15 cellular contexts compared by ENCODE assay signal in genomic region chr4:6288871-6289270, GRCh38. TPM values are rescaled to one million over a fixed set of nuclear protein-coding genes. Genes with fewer than 3 reads are reported as not detected.
DNase-seq lines count a peak whose midpoint lies in the region; ATAC-seq and TF ChIP-seq lines count a peak whose summit lies in the region.
"Had no signal": no experiment of that assay in that cellular context is flagged by ENCODE, and none has a peak within 500 bp of the region (broad histone marks: within the 10 kb centered on the region; RNA-seq: fewer than 3 reads in every experiment).

No MANE protein-coding gene starts in this region.

- H2AFZ ChIP-seq in neuronal stem cell (ENCODE audit: low read length) = no peak overlapping the region

- H3K4me1 ChIP-seq in heart left ventricle = peaks cover 0 to 6% (median 0%) of the 10 kb centered on the region in 12 donors
- H3K4me1 ChIP-seq in neuronal stem cell (ENCODE audit: control insufficient read depth in 2 of 2, insufficient read depth in 1 of 2, low read depth in 1 of 2, low read length in 2 of 2) = no peaks in the 10 kb centered on the region
- H3K4me1 ChIP-seq: Caco-2 had no signal

- H3K4ac ChIP-seq in neuronal stem cell (ENCODE audit: low read length) = no peak overlapping the region

- no peak overlapping the region for H3K23ac ChIP-seq in neuronal stem cell (ENCODE audit: low read depth, low read length, poor library complexity)

- no peak overlapping the region for H2BK120ac ChIP-seq in neuronal stem cell (ENCODE audit: low read depth, low read length)

- H3K27ac ChIP-seq in heart left ventricle (no peak overlapping the region), neuronal stem cell (replicated peaks; ENCODE audit: low read length) (no peak overlapping the region)
- H3K27ac ChIP-seq: C4-2B had no signal

- no peaks in the 10 kb centered on the region for H3K9me3 Mint-ChIP-seq in endothelial cell (ENCODE audit: unreplicated experiment)
- H3K9me3 Mint-ChIP-seq: CD4-positive, alpha-beta T cell; H9 had no signal

- H2BK12ac ChIP-seq in neuronal stem cell (ENCODE audit: low read length) = no peak overlapping the region

- peak overlapping the region; percentile 22 for H3K9ac ChIP-seq in neuronal stem cell (ENCODE audit: low read depth, low read length, poor library complexity)

- no peak for TF ChIP-seq POLR2A in heart left ventricle (IDR thresholded peaks at IDR 0.05)

- intact Hi-C loops in left ventricle myocardium superior (cut with micrococcal nuclease) = no loop called here
- intact Hi-C loops in heart left ventricle (cut with DNase I) = no loop called here

- 94 to 95% (median 95%) methylated on average over 15 of the region's 15 CpGs for WGBS in heart left ventricle, 4 donors
- WGBS in neuronal stem cell (ENCODE audit: extremely low coverage in 2 of 2, insufficient read length in 2 of 2, insufficient replicate concordance in 1 of 2), 2 donors = no CpG with 5 or more reads among the region's 15 CpGs

- no peak overlapping the region for H3K18ac ChIP-seq in neuronal stem cell (ENCODE audit: low read length)

- no peak overlapping the region for H3K27ac Mint-ChIP-seq in endothelial cell (ENCODE audit: unreplicated experiment)
- H3K27ac Mint-ChIP-seq: B cell; CD4-positive, alpha-beta T cell; H9 had no signal

- H3K4me1 Mint-ChIP-seq in endothelial cell (ENCODE audit: unreplicated experiment) = peaks cover 4% of the 10 kb centered on the region
- H3K4me1 Mint-ChIP-seq: B cell, H9 had no signal

- TF ChIP-seq CTCF in heart left ventricle (IDR thresholded peaks at IDR 0.05) = no peak
- TF ChIP-seq CTCF in endothelial cell (IDR thresholded peaks at IDR 0.05; ENCODE audit: unreplicated experiment) = no peak

- H3K4me3 ChIP-seq in heart left ventricle (no peak overlapping the region), neuronal stem cell (ENCODE audit: low read length in 2 of 2) (no peak overlapping the region)

- no peaks in the 10 kb centered on the region for H3K27me3 ChIP-seq in heart left ventricle
- no peaks in the 10 kb centered on the region for H3K27me3 ChIP-seq in neuronal stem cell (ENCODE audit: control insufficient read depth in 3 of 3, insufficient read depth in 3 of 3, low read depth in 1 of 3, low read length in 3 of 3)

- H3K36me3 ChIP-seq in heart left ventricle = peaks cover 0 to 86% (median 68%) of the 10 kb centered on the region in 9 donors
- peaks cover 28 to 42% of the 10 kb centered on the region in 2 donors for H3K36me3 ChIP-seq in neuronal stem cell (replicated peaks in 1 of 2; ENCODE audit: control insufficient read depth in 2 of 2, insufficient read depth in 2 of 2, low read length in 2 of 2)

- H2BK5ac ChIP-seq in neuronal stem cell (ENCODE audit: low read length) = no peak overlapping the region

- peaks cover 32% of the 10 kb centered on the region for H3K36me3 Mint-ChIP-seq in endothelial cell (ENCODE audit: low read depth, unreplicated experiment)

- H3K14ac ChIP-seq in neuronal stem cell (ENCODE audit: low read length) = no peak overlapping the region

- H3K4me2 ChIP-seq in neuronal stem cell (ENCODE audit: insufficient read depth, low read length, poor library complexity, severe bottlenecking) = no peak overlapping the region

- no peak overlapping the region for H2AK5ac ChIP-seq in neuronal stem cell (ENCODE audit: low read depth, low read length)

- H4K91ac ChIP-seq in neuronal stem cell (ENCODE audit: low read depth, low read length, poor library complexity) = no peak overlapping the region

- DNase-seq in left ventricle myocardium superior (peak; percentile 31), heart left ventricle (no peak), endothelial cell (ENCODE audit: low spot score) (no peak), neuronal stem cell (ENCODE audit: low spot score) (no peak), epidermal melanocyte (ENCODE audit: insufficient read length, low spot score) (no peak)
- DNase-seq in activated CD4-positive, alpha-beta T cell treated with anti-CD3 and anti-CD28 coated beads, Interleukin-2, amount 50 U/mL, for 48 hours = no peak
- DNase-seq: 8988T; Caco-2; CD4-positive, alpha-beta T cell; GOT3; H9 had no signal

- H3K79me1 ChIP-seq in neuronal stem cell (ENCODE audit: low read depth, low read length) = peaks cover 1% of the 10 kb centered on the region

- peak overlapping the region; percentile 9 for H3K4me3 Mint-ChIP-seq in endothelial cell (ENCODE audit: unreplicated experiment)
- H3K4me3 Mint-ChIP-seq: B cell; CD4-positive, alpha-beta T cell; H9 had no signal

- ATAC-seq in left ventricle myocardium superior (no peak), heart left ventricle (no peak), GM21447 (IDR thresholded peaks at IDR 0.05; ENCODE audit: unreplicated experiment) (no peak)
- ATAC-seq: HepG2 had no signal

- H3K9me3 ChIP-seq in heart left ventricle (no peaks in the 10 kb centered on the region), neuronal stem cell (replicated peaks in 1 of 2; ENCODE audit: control insufficient read depth in 2 of 2, insufficient read depth in 1 of 2, low read depth in 1 of 2, low read length in 2 of 2) (peaks cover 0 to 1% of the 10 kb centered on the region in 2 donors)
- H3K9me3 ChIP-seq: Caco-2 had no signal

- H4K8ac ChIP-seq in neuronal stem cell (ENCODE audit: low read depth, low read length) = no peak overlapping the region

- no peaks in the 10 kb centered on the region for H3K27me3 Mint-ChIP-seq in endothelial cell (ENCODE audit: unreplicated experiment)
- H3K27me3 Mint-ChIP-seq: B cell; CD4-positive, alpha-beta T cell had no signal

- H2BK15ac ChIP-seq in neuronal stem cell (ENCODE audit: low read length) = no peak overlapping the region

RNA-seq across cellular contexts. Expression of gene WFS1, which starts 19.2 kb away (rescaled TPM):
- total RNA-seq in left ventricle myocardium superior (70.5 TPM), heart left ventricle (100 to 1,000 TPM in 2 of 9 donors, 10 to 100 TPM in 7; 55.5 to 202 (median 74.7) TPM), endothelial cell (ENCODE audit: unreplicated experiment) (53.2 TPM)
- 10 to 100 TPM; 44.8 to 62.1 TPM for polyA plus RNA-seq in heart left ventricle
- 16.3 TPM for polyA plus RNA-seq in neuronal stem cell (2013, experiment 1 of 2)
- 16.4 TPM for polyA plus RNA-seq in neuronal stem cell (2013, experiment 2 of 2)
